In genomic region chr7:21902240-21902639, GRCh38 we compare ENCODE assay signal across 20 cellular contexts. TPM values are rescaled to one million over a fixed set of nuclear protein-coding genes. Genes with fewer than 3 reads are reported as not detected.
A peak's percentile ranks its signal among the peaks of the same experiment; 100 is the strongest.
DNase-seq lines count a peak whose midpoint lies in the region; ATAC-seq and TF ChIP-seq lines count a peak whose summit lies in the region.
"Had no signal": no experiment of that assay in that cellular context is flagged by ENCODE, and none has a peak within 500 bp of the region (broad histone marks: within the 10 kb centered on the region; RNA-seq: fewer than 3 reads in every experiment).

No MANE protein-coding gene starts in this region.

- 75% methylated on average over 5 of the region's 5 CpGs for WGBS in SK-N-SH (ENCODE audit: low lambda C conversion rate)

- TF ChIP-seq EP300 in SK-N-SH (IDR thresholded peaks at IDR 0.05; ENCODE audit: borderline replicate concordance in 1 of 2, low read depth in 1 of 2, low read length in 1 of 2): no peak

- H3K27me3 ChIP-seq in SK-N-SH (ENCODE audit: insufficient read depth) (no peaks in the 10 kb centered on the region), upper lobe of right lung (no peaks in the 10 kb centered on the region)
- H3K27me3 ChIP-seq: gastroesophageal sphincter had no signal

- ATAC-seq in SK-N-SH treated with all-trans-retinoic acid at 6 μM for 48 hours (peak; percentile 83), WTC11 (no peak), upper lobe of right lung (peak; percentile 18), GM21786 (IDR thresholded peaks at IDR 0.05; ENCODE audit: unreplicated experiment) (no peak), HG02885 (IDR thresholded peaks at IDR 0.05; ENCODE audit: poor library complexity, unreplicated experiment) (no peak)
- ATAC-seq: gastroesophageal sphincter, HCT116 had no signal

- H3K27ac ChIP-seq in SK-N-SH (ENCODE audit: low read depth in 2 of 2, low read length in 1 of 2) (no peak overlapping the region), upper lobe of right lung (no peak overlapping the region)
- H3K27ac ChIP-seq: 22Rv1, gastroesophageal sphincter, thoracic aorta had no signal

- H3K9ac ChIP-seq in SK-N-SH: no peak overlapping the region

- H3K27me3 Mint-ChIP-seq in WTC11 (ENCODE audit: low read depth): no peaks in the 10 kb centered on the region
- no peaks in the 10 kb centered on the region for H3K27me3 Mint-ChIP-seq in activated naive CD4-positive, alpha-beta T cell treated with anti-CD3 and anti-CD28 coated beads, Interleukin-2, amount 10 ng/mL, durations not matched to agents 7 days and 5 days
- H3K27me3 Mint-ChIP-seq: brain; CD4-positive, alpha-beta T cell had no signal

- DNase-seq in SK-N-SH (no peak), WTC11 (ENCODE audit: low spot score) (no peak), fibroblast of villous mesenchyme (ENCODE audit: low read depth) (peak; percentile 45), upper lobe of right lung (no peak)
- no peak for DNase-seq in activated naive CD4-positive, alpha-beta T cell treated with anti-CD3 and anti-CD28 coated beads, Interleukin-2, amount 10 ng/mL, durations not matched to agents 7 days and 5 days
- DNase-seq: activated CD4-positive, alpha-beta T cell treated with anti-CD3 and anti-CD28 coated beads for 48 hours; activated naive CD4-positive, alpha-beta T cell treated with anti-CD3 and anti-CD28 coated beads for 36 hours; CD4-positive, alpha-beta T cell; nucleus accumbens; SHP77; stimulated activated CD4-positive, alpha-beta T cell treated with anti-CD3 and anti-CD28 coated beads, Interleukin-4, amount 100 ng/mL, for 24 hours had no signal

- H3K4me3 ChIP-seq in SK-N-SH (ENCODE audit: low read depth in 2 of 2, low read length in 1 of 2) (no peak overlapping the region), fibroblast of villous mesenchyme (ENCODE audit: low read depth, low read length) (no peak overlapping the region), upper lobe of right lung (no peak overlapping the region)
- H3K4me3 ChIP-seq: gastroesophageal sphincter, thoracic aorta had no signal

- H3K4me1 ChIP-seq in SK-N-SH (ENCODE audit: control insufficient read depth in 1 of 2, insufficient read depth in 2 of 2, low read depth in 1 of 2, low read length in 1 of 2): no peaks in the 10 kb centered on the region
- no peaks in the 10 kb centered on the region for H3K4me1 ChIP-seq in upper lobe of right lung
- H3K4me1 ChIP-seq: gastroesophageal sphincter had no signal

- 0 out of 2 replicates have a peak, but pooled peaks cover 5% of the 10 kb centered on the region for H3K4me1 Mint-ChIP-seq in WTC11
- H3K4me1 Mint-ChIP-seq in activated naive CD4-positive, alpha-beta T cell treated with anti-CD3 and anti-CD28 coated beads, Interleukin-2, amount 10 ng/mL, durations not matched to agents 7 days and 5 days: peaks cover 21% of the 10 kb centered on the region
- H3K4me1 Mint-ChIP-seq: brain had no signal

- H3K27ac Mint-ChIP-seq in WTC11: 0 out of 2 replicates have a peak overlapping the region, but pooled peaks have one; percentile 6
- no peak overlapping the region for H3K27ac Mint-ChIP-seq in activated naive CD4-positive, alpha-beta T cell treated with anti-CD3 and anti-CD28 coated beads, Interleukin-2, amount 10 ng/mL, durations not matched to agents 7 days and 5 days
- H3K27ac Mint-ChIP-seq: activated naive CD4-positive, alpha-beta T cell treated with anti-CD3 and anti-CD28 coated beads for 36 hours; CD4-positive, alpha-beta T cell; mesothelial cell of epicardium had no signal

- intact Hi-C loops in upper lobe of right lung (cut with DNase I): no loop called here

- no peak overlapping the region for H2AFZ ChIP-seq in SK-N-SH (ENCODE audit: low read depth)

- H3K9me2 ChIP-seq in SK-N-SH: no peaks in the 10 kb centered on the region

- no peaks in the 10 kb centered on the region for H3K9me3 Mint-ChIP-seq in WTC11
- peaks cover 6% of the 10 kb centered on the region for H3K9me3 Mint-ChIP-seq in activated naive CD4-positive, alpha-beta T cell treated with anti-CD3 and anti-CD28 coated beads, Interleukin-2, amount 10 ng/mL, durations not matched to agents 7 days and 5 days
- H3K9me3 Mint-ChIP-seq: activated naive CD4-positive, alpha-beta T cell treated with anti-CD3 and anti-CD28 coated beads for 36 hours; CD4-positive, alpha-beta T cell; mesothelial cell of epicardium had no signal

- H3F3A ChIP-seq in SK-N-SH (replicated peaks; ENCODE audit: insufficient read depth): no peaks in the 10 kb centered on the region

- H3K9me3 ChIP-seq in SK-N-SH (no peaks in the 10 kb centered on the region), upper lobe of right lung (no peaks in the 10 kb centered on the region)
- H3K9me3 ChIP-seq: gastroesophageal sphincter, thoracic aorta had no signal

- TF ChIP-seq CTCF in SK-N-SH (IDR thresholded peaks at IDR 0.05) (no peak), WTC11 (IDR thresholded peaks at IDR 0.05) (no peak), fibroblast of villous mesenchyme (IDR thresholded peaks at IDR 0.05; ENCODE audit: insufficient read depth, low read depth, low read length) (no peak), upper lobe of right lung (IDR thresholded peaks at IDR 0.05) (no peak)

- CTCF ChIA-PET in SK-N-SH (lab: Yijun Ruan, JAX): interaction anchor here (0.9 kb wide), 1 partner anchor 99 kb away, joined by 3 read pairs; no protein-coding TSS in a partner anchor
- CTCF ChIA-PET in WTC11 (lab: Charles Lee): no interaction called here
- CTCF ChIA-PET in activated naive CD4-positive, alpha-beta T cell treated with anti-CD3 and anti-CD28 coated beads, Interleukin-2, amount 10 ng/mL, durations not matched to agents 7 days and 5 days (lab: Charles Lee): no interaction called here

- no peak overlapping the region for H3K4me2 ChIP-seq in SK-N-SH

- H4K20me1 ChIP-seq in SK-N-SH (ENCODE audit: insufficient read depth): no peaks in the 10 kb centered on the region

- peaks cover 95% of the 10 kb centered on the region for H3K36me3 Mint-ChIP-seq in WTC11
- H3K36me3 Mint-ChIP-seq in activated naive CD4-positive, alpha-beta T cell treated with anti-CD3 and anti-CD28 coated beads, Interleukin-2, amount 10 ng/mL, durations not matched to agents 7 days and 5 days: peaks cover 80% of the 10 kb centered on the region

- H3K36me3 ChIP-seq in SK-N-SH (replicated peaks in 1 of 2; ENCODE audit: control insufficient read depth in 1 of 2, insufficient read depth in 2 of 2, low read length in 1 of 2) (peaks cover under 1 to 27% of the 10 kb centered on the region in 2 experiments), upper lobe of right lung (peaks cover 50% of the 10 kb centered on the region)
- H3K36me3 ChIP-seq: thoracic aorta had no signal

- POLR2A ChIA-PET in SK-N-SH (lab: Yijun Ruan, JAX): no interaction called here
- POLR2A ChIA-PET in WTC11 (lab: Charles Lee): no interaction called here

- H3K4me3 Mint-ChIP-seq in WTC11: no peak overlapping the region
- H3K4me3 Mint-ChIP-seq in activated naive CD4-positive, alpha-beta T cell treated with anti-CD3 and anti-CD28 coated beads, Interleukin-2, amount 10 ng/mL, durations not matched to agents 7 days and 5 days: no peak overlapping the region
- H3K4me3 Mint-ChIP-seq: activated naive CD4-positive, alpha-beta T cell treated with anti-CD3 and anti-CD28 coated beads for 36 hours; brain; CD4-positive, alpha-beta T cell; mesothelial cell of epicardium had no signal

- no peak for TF ChIP-seq RAD21 in SK-N-SH (IDR thresholded peaks at IDR 0.05; ENCODE audit: low read length)

- no peaks in the 10 kb centered on the region for H3K79me2 ChIP-seq in SK-N-SH (ENCODE audit: insufficient read depth)

TF ChIP-seq in SK-N-SH treated with all-trans-retinoic acid at 6 μM for 48 hours, 23 proteins besides CTCF, POLR2A, EP300 and RAD21 (continues in another document):
- no peak for TF ChIP-seq ZNF8 (CRISPR knock-in tag; IDR thresholded peaks at IDR 0.05)
- TF ChIP-seq GLIS3 (CRISPR knock-in tag; IDR thresholded peaks at IDR 0.05): no peak
- no peak for TF ChIP-seq ZFP30 (CRISPR knock-in tag; IDR thresholded peaks at IDR 0.05)
- no peak for TF ChIP-seq OSR1 (CRISPR knock-in tag; IDR thresholded peaks at IDR 0.05)
- no peak for TF ChIP-seq ZNF565 (CRISPR knock-in tag; conservative IDR thresholded peaks at IDR 0.05; ENCODE audit: low read depth)

TF ChIP-seq in SK-N-SH, 30 proteins besides CTCF, POLR2A, EP300 and RAD21 (continues in another document):
- TF ChIP-seq PBX3 (IDR thresholded peaks at IDR 0.05): no peak
- no peak for TF ChIP-seq NRF1 (IDR thresholded peaks at IDR 0.05; ENCODE audit: low read depth, low read length)
- no peak for TF ChIP-seq CHD2 (IDR thresholded peaks at IDR 0.05; ENCODE audit: low read length, partially characterized antibody)

TF ChIP-seq in WTC11, 78 proteins besides CTCF, POLR2A, EP300 and RAD21 (continues in another document):
- TF ChIP-seq JUN (CRISPR knock-in tag; IDR thresholded peaks at IDR 0.05) (no peak), ZNF263 (CRISPR knock-in tag; IDR thresholded peaks at IDR 0.05; ENCODE audit: low read depth) (no peak), E2F4 (CRISPR knock-in tag; IDR thresholded peaks at IDR 0.05; ENCODE audit: borderline replicate concordance, low read depth) (no peak), NR1H2 (CRISPR knock-in tag; IDR thresholded peaks at IDR 0.05) (no peak), ZBTB21 (CRISPR knock-in tag; IDR thresholded peaks at IDR 0.05; ENCODE audit: borderline replicate concordance) (no peak), MAX (CRISPR knock-in tag; IDR thresholded peaks at IDR 0.05) (no peak)

RNA-seq across cellular contexts. Expression of gene CDCA7L, which starts 43.5 kb away (rescaled TPM):
- polyA plus RNA-seq in SK-N-SH (2012; rRNA removed): 16.8 and 18.4 TPM in 2 replicates
- polyA plus RNA-seq in SK-N-SH (2012; cell fraction: cytosol; rRNA removed): 17.1 and 17.2 TPM in 2 replicates
- polyA plus RNA-seq in SK-N-SH (2012; cell fraction: nucleus; rRNA removed): 14.5 and 20.7 TPM in 2 replicates
- total RNA-seq in WTC11 (2021) (132 to 161 TPM (median 135 TPM) in 3 replicates), fibroblast of villous mesenchyme (23.2 and 31.5 TPM in 2 replicates), upper lobe of right lung (41.2 TPM)

Comparison
In these comparisons a context has a peak if more than half of its experiments do, and no peak if none do; other contexts are left out.
1. ATAC-seq: peak in SK-N-SH treated with all-trans-retinoic acid at 6 μM for 48 hours (single experiment) and upper lobe of right lung (single experiment); none in WTC11 (single experiment), GM21786 (single experiment) and HG02885 (single experiment).